Comparison of ENCODE assay signal across 7 cellular contexts in genomic region chr7:27154901-27155815, GRCh38. TPM values are rescaled to one million over a fixed set of nuclear protein-coding genes. Genes with fewer than 3 reads are reported as not detected.
DNase-seq lines count a peak whose midpoint lies in the region; ATAC-seq, FAIRE-seq and TF ChIP-seq lines count a peak whose summit lies in the region.

No MANE protein-coding gene starts in this region.

- H3K9me3 ChIP-seq in kidney (ENCODE audit: control insufficient read depth in 1 of 2, low read length in 2 of 2): no peaks in the 10 kb centered on the region

- peaks cover 5% of the 10 kb centered on the region for H3K36me3 Mint-ChIP-seq in HFFc6 (ENCODE audit: low read depth)

- H3K4me1 Mint-ChIP-seq in HFFc6 (ENCODE audit: low read depth): peaks cover 44% of the 10 kb centered on the region

- peaks cover 10 to 19% of the 10 kb centered on the region in 2 donors for H3K4me1 ChIP-seq in kidney (ENCODE audit: control insufficient read depth in 1 of 2, insufficient read depth in 1 of 2, low read depth in 1 of 2, low read length in 2 of 2)

- H3K36me3 ChIP-seq in kidney (ENCODE audit: control insufficient read depth in 1 of 2, insufficient read depth in 2 of 2, low read length in 2 of 2): no peaks in the 10 kb centered on the region

- H3K4me3 ChIP-seq in kidney (ENCODE audit: low read length in 2 of 2): peak overlapping the region; percentile 82 to 83

- intact Hi-C loops in kidney (cut with DNase I): loop anchor here (10.0 kb wide), 1 partner anchor 780 kb away; no protein-coding TSS in a partner anchor

- TF ChIP-seq CTCF in HFFc6 (IDR thresholded peaks at IDR 0.05): no peak
- no peak for TF ChIP-seq CTCF in kidney (IDR thresholded peaks at IDR 0.05; ENCODE audit: borderline replicate concordance, extremely low read depth, insufficient read depth)

- DNase-seq in HFFc6: no peak
- peak; percentile 75 for DNase-seq in activated CD8-positive, alpha-beta memory T cell treated with anti-CD3 and anti-CD28 coated beads for 24 hours
- DNase-seq in kidney: peak; percentile 72
- peak; percentile 44 for DNase-seq in stimulated activated naive CD8-positive, alpha-beta T cell treated with anti-CD3 and anti-CD28 coated beads, Interleukin-15, Interleukin-2, amounts not matched to agents 100 U/mL and 50 U/mL, for 24 hours
- no peak for DNase-seq in NAMALWA (ENCODE audit: low spot score)
- DNase-seq in NCI-H146 (lab: John Stamatoyannopoulos, UW): no peak
- no peak for DNase-seq in NCI-H1930 (lab: John Stamatoyannopoulos, UW)

- peak overlapping the region; percentile 91 for H3K4me3 Mint-ChIP-seq in HFFc6

- peak overlapping the region; percentile 97 to 98 for H3K27ac ChIP-seq in kidney (ENCODE audit: low read depth in 2 of 2, low read length in 2 of 2)

- H3K27ac Mint-ChIP-seq in HFFc6: peak overlapping the region; percentile 91

- peak overlapping the region; percentile 75 to 85 for H3K9ac ChIP-seq in kidney (ENCODE audit: low read length in 2 of 2)

- H3K9me3 Mint-ChIP-seq in HFFc6: no peaks in the 10 kb centered on the region

- no peak for ATAC-seq in stimulated activated naive CD8-positive, alpha-beta T cell treated with anti-CD3 and anti-CD28 coated beads, Interleukin-15, Interleukin-2, amounts not matched to agents 100 U/mL and 50 U/mL, for 24 hours

- FAIRE-seq in kidney (lab: Jason Lieb, UNC): no peak

- peaks cover 11% of the 10 kb centered on the region for H3K27me3 Mint-ChIP-seq in HFFc6 (ENCODE audit: insufficient read depth)

RNA-seq across cellular contexts. Expression of gene HOXA7, which starts 1.3 kb away (rescaled TPM):
- 1 to 10 TPM; 6.2 to 8.2 (median 6.8) TPM for total RNA-seq in HFFc6 (2021; fragmentation: NEBNext Ultra II Directional; extraction: Animal tissue kit (Norgen Biotek cat#: 25700))
- total RNA-seq in kidney: 31.3 TPM
- polyA plus RNA-seq in kidney (ENCODE audit: insufficient read depth, low read depth, low replicate concordance): 23.8 TPM

RNA-seq across cellular contexts. Expression of gene HOXA3, which starts 2.8 kb away (rescaled TPM):
- 1 to 10 TPM in 3 of 6 experiments, under 1 TPM in 3; 0.33 to 1.9 (median 1.1) TPM for total RNA-seq in HFFc6 (2021; fragmentation: NEBNext Ultra II Directional; extraction: Animal tissue kit (Norgen Biotek cat#: 25700))
- 21.2 TPM for total RNA-seq in kidney
- polyA plus RNA-seq in kidney (ENCODE audit: insufficient read depth, low read depth, low replicate concordance): 6.3 TPM

RNA-seq across cellular contexts. Expression of gene HOXA6, which starts 7.6 kb away (rescaled TPM):
- total RNA-seq in HFFc6 (2021; fragmentation: NEBNext Ultra II Directional; extraction: Animal tissue kit (Norgen Biotek cat#: 25700)): 1 to 10 TPM; 2.3 to 3.8 (median 2.8) TPM
- total RNA-seq in kidney: 22.0 TPM
- polyA plus RNA-seq in kidney (ENCODE audit: insufficient read depth, low read depth, low replicate concordance): 1.1 TPM

RNA-seq across cellular contexts. Expression of gene HOXA9, which starts 10.2 kb away (rescaled TPM):
- total RNA-seq in HFFc6 (2021; fragmentation: NEBNext Ultra II Directional; extraction: Animal tissue kit (Norgen Biotek cat#: 25700)): 10 to 100 TPM; 25.2 to 37.0 (median 26.7) TPM
- total RNA-seq in kidney: 36.8 TPM
- 36.7 TPM for polyA plus RNA-seq in kidney (ENCODE audit: insufficient read depth, low read depth, low replicate concordance)

RNA-seq across cellular contexts. Expression of gene HOXA5, which starts 11.7 kb away (rescaled TPM):
- 1 to 10 TPM; 2.0 to 3.8 (median 2.8) TPM for total RNA-seq in HFFc6 (2021; fragmentation: NEBNext Ultra II Directional; extraction: Animal tissue kit (Norgen Biotek cat#: 25700))
- total RNA-seq in kidney: 38.0 TPM
- polyA plus RNA-seq in kidney (ENCODE audit: insufficient read depth, low read depth, low replicate concordance): 19.4 TPM

Comparison
In these comparisons a context has a peak if more than half of its experiments do, and no peak if none do; other contexts are left out.
1. DNase-seq: peak in activated CD8-positive, alpha-beta memory T cell treated with anti-CD3 and anti-CD28 coated beads for 24 hours (single experiment), kidney (single experiment) and stimulated activated naive CD8-positive, alpha-beta T cell treated with anti-CD3 and anti-CD28 coated beads, Interleukin-15, Interleukin-2, amounts not matched to agents 100 U/mL and 50 U/mL, for 24 hours (single experiment); none in HFFc6 (single experiment), NAMALWA (single experiment), NCI-H146 (single experiment) and NCI-H1930 (0 of 2).